ENCODE assay signal across 8 cellular contexts in the genomic region with DNA sequence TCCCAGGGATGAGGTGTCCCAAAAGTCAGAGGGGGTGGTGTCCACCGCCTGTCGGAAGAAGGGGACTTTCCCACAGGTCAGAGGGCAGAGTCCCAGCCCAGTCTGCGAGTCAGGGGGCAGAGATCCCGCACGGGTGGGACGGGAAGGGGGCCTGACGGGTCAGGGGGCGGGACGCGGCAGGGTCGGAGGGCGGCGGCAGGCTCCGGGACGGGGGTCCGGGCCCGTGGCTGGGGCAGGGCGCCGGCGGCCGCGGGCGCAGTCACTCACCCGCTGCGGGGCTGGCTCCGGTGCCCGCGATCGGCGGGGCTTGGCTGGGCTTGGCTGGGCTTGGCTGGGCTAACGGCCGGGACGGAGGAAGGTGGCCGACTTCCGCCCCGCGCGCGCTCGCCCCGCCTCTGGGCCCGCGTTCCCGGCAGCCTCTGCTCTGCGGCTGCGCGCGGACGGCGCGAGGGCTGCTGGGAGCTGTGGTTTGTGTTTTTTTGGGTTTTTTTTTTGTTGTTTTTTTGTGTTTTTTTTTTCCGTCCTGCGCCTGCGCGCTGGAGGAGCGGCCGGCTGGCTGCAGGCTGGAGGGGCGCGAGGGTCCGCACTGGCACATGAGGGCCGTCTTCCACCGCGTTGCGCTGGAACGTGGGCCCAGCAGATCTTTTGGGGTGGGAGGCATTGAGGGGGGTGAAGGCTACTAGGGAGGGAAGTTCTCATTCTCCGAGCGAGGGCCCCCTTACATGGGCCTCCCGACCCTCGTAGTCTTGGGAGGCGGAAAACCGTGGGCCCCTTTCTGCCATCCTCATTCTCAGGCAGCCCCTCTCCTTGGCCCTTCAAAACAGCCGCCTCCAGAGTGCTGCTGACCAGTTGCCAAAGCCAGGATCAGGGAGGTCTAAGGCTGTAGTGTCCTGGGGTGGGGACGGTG. TPM values are rescaled to one million over a fixed set of nuclear protein-coding genes. Genes with fewer than 3 reads are reported as not detected.
A peak's percentile ranks its signal among the peaks of the same experiment; 100 is the strongest.
DNase-seq lines count a peak whose midpoint lies in the region; ATAC-seq, FAIRE-seq and TF ChIP-seq lines count a peak whose summit lies in the region.

A gene (minus strand): TSS at position 368 of the 907 bp plus-strand sequence. CDS start 12,142 bp downstream, outside the sequence.

- H3K9me3 Mint-ChIP-seq in natural killer cell treated with Interleukin-12 subunit alpha and Interleukin-12 subunit beta and Interleukin-15 and Interleukin-18, amount 100 ng/mL, for 72 hours = no peaks in the 10 kb centered on the region

- peak within 1 kb of the TSS; percentile 94 for H3K4me3 Mint-ChIP-seq in natural killer cell treated with Interleukin-12 subunit alpha and Interleukin-12 subunit beta and Interleukin-15 and Interleukin-18, amount 100 ng/mL, for 72 hours

- peak; percentile 74 for ATAC-seq in GM21360 (IDR thresholded peaks at IDR 0.05; ENCODE audit: unreplicated experiment)
- peak; percentile 98 for ATAC-seq in natural killer cell treated with Interleukin-12 subunit alpha and Interleukin-12 subunit beta and Interleukin-15 and Interleukin-18, amount 100 ng/mL, for 72 hours
- peak; percentile 94 for ATAC-seq in stimulated activated naive CD8-positive, alpha-beta T cell treated with anti-CD3 and anti-CD28 coated beads, Interleukin-15, Interleukin-2, amounts not matched to agents 100 U/mL and 50 U/mL, for 24 hours

- peaks cover 4% of the 10 kb centered on the region for H3K36me3 Mint-ChIP-seq in natural killer cell treated with Interleukin-12 subunit alpha and Interleukin-12 subunit beta and Interleukin-15 and Interleukin-18, amount 100 ng/mL, for 72 hours

- DNase-seq in D721Med (ENCODE audit: insufficient read length, low spot score) = peak; percentile 89
- peak in 71 of 76 experiments; percentile 22 to 86 (median 68) for DNase-seq in HUDEP-2 (lab: John Stamatoyannopoulos, UW; ENCODE audit: unreplicated experiment in 76 of 76)
- DNase-seq in RKO (ENCODE audit: low spot score) = peak; percentile 87
- DNase-seq in activated T-helper 1 cell treated with anti-CD3 and anti-CD28 coated beads, Interleukin-2, amount 50 U/mL, for 16 hours (ENCODE audit: low read depth in 1 of 2, low spot score in 1 of 2) = peak; percentile 65 to 77
- peak; percentile 80 for DNase-seq in fibroblast of peridontal ligament (ENCODE audit: extremely low read depth)
- peak; percentile 91 for DNase-seq in natural killer cell treated with Interleukin-12 subunit alpha and Interleukin-12 subunit beta and Interleukin-15 and Interleukin-18, amount 100 ng/mL, for 72 hours (ENCODE audit: low spot score)
- DNase-seq in stimulated activated naive CD8-positive, alpha-beta T cell treated with anti-CD3 and anti-CD28 coated beads, Interleukin-15, Interleukin-2, amounts not matched to agents 100 U/mL and 50 U/mL, for 24 hours = peak; percentile 88

- H3K27ac Mint-ChIP-seq in natural killer cell treated with Interleukin-12 subunit alpha and Interleukin-12 subunit beta and Interleukin-15 and Interleukin-18, amount 100 ng/mL, for 72 hours = peak within 1 kb of the TSS; percentile 87 to 96

- TF ChIP-seq CTCF in D721Med (IDR thresholded peaks at IDR 0.05; ENCODE audit: insufficient read depth, missing control alignments) = no peak

- H3K4me1 Mint-ChIP-seq in natural killer cell treated with Interleukin-12 subunit alpha and Interleukin-12 subunit beta and Interleukin-15 and Interleukin-18, amount 100 ng/mL, for 72 hours (ENCODE audit: low read depth in 2 of 2) = peaks cover 32 to 39% of the 10 kb centered on the region in 2 donors

- H3K27me3 Mint-ChIP-seq in natural killer cell treated with Interleukin-12 subunit alpha and Interleukin-12 subunit beta and Interleukin-15 and Interleukin-18, amount 100 ng/mL, for 72 hours = peaks cover 2 to 7% of the 10 kb centered on the region in 2 donors

- no peak for FAIRE-seq in D721Med (lab: Jason Lieb, UNC)

RNA-seq across cellular contexts. Expression of the gene that starts here (rescaled TPM):
- 10 to 100 TPM; 65.7 to 72.3 TPM for total RNA-seq in natural killer cell treated with Interleukin-12 subunit alpha and Interleukin-12 subunit beta and Interleukin-15 and Interleukin-18, amount 100 ng/mL, for 72 hours

Comparison
In these comparisons a context has a peak if more than half of its experiments do, and no peak if none do; other contexts are left out.
1. Peak in every context shown above with its lines: DNase-seq and ATAC-seq.